ENCODE assay signal across 13 cellular contexts in the genomic region with DNA sequence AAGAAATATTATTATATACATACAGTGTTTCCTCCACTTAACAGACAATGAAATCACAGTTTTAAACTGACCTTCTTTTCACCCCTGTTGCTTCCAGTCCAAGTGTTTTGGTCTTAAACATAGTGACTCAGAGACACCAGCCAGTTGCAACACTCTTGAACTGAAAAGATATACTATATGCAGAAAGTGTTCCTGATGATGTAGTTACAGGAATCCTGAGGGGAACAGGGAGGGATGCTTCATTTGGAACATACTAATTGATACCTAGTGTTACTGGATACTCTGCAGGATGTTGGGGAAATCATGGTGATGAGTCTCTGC.
A peak's percentile ranks its signal among the peaks of the same experiment; 100 is the strongest.
DNase-seq lines count a peak whose midpoint lies in the region; ATAC-seq and TF ChIP-seq lines count a peak whose summit lies in the region.
"Had no signal": no experiment of that assay in that cellular context is flagged by ENCODE, and none has a peak within 500 bp of the region (broad histone marks: within the 10 kb centered on the region; RNA-seq: fewer than 3 reads in every experiment).

No MANE protein-coding gene starts in this region.

- H3K9me3 ChIP-seq in mesenchymal stem cell (ENCODE audit: control insufficient read depth, low read length) (peaks cover 36% of the 10 kb centered on the region), psoas muscle (peaks cover 13% of the 10 kb centered on the region)

- no peak overlapping the region for H3K18ac ChIP-seq in mesenchymal stem cell (ENCODE audit: low read depth in 1 of 2, low read length in 2 of 2)

- H2AFZ ChIP-seq in mesenchymal stem cell (ENCODE audit: low read depth, low read length) = no peak overlapping the region

- no peaks in the 10 kb centered on the region for H3K27me3 Mint-ChIP-seq in activated CD4-positive, alpha-beta memory T cell treated with anti-CD3 and anti-CD28 coated beads, Interleukin-2, amount 10 ng/mL, durations not matched to agents 7 days and 5 days

- H3K27ac ChIP-seq in mesenchymal stem cell (ENCODE audit: low read length, poor library complexity, severe bottlenecking) = no peak overlapping the region
- H3K27ac ChIP-seq in psoas muscle = no peak overlapping the region

- no peak overlapping the region for H2BK5ac ChIP-seq in mesenchymal stem cell (ENCODE audit: low read depth, low read length, poor library complexity, severe bottlenecking)

- H3K14ac ChIP-seq in mesenchymal stem cell (ENCODE audit: low read length in 2 of 2) = no peak overlapping the region

- peak; percentile 80 for DNase-seq in Caki2 (ENCODE audit: low read depth)
- DNase-seq in LHCN-M2 (ENCODE audit: low read depth) = peak; percentile 65
- DNase-seq in choroid plexus epithelial cell (ENCODE audit: low read depth) = peak; percentile 95
- DNase-seq in mesenchymal stem cell = peak; percentile 85
- no peak for DNase-seq in activated CD4-positive, alpha-beta memory T cell treated with anti-CD3 and anti-CD28 coated beads, Interleukin-2, amount 10 ng/mL, durations not matched to agents 7 days and 5 days
- DNase-seq in psoas muscle = no peak
- no peak for DNase-seq in activated effector memory CD4-positive, alpha-beta T cell treated with Interleukin-2 at 50 U/mL for 16 hours
- no peak for DNase-seq in GM19240 (ENCODE audit: insufficient read length, low spot score)
- DNase-seq: activated CD8-positive, alpha-beta T cell treated with anti-CD3 and anti-CD28 coated beads, Interleukin-2, amount 10 ng/mL, durations not matched to agents 7 days and 5 days; activated naive CD8-positive, alpha-beta T cell treated with anti-CD3 and anti-CD28 coated beads for 36 hours; Kasumi-1; NCI-H524; sigmoid colon had no signal

- in situ Hi-C loops in Caki2 (cut with HindIII; ENCODE audit: low pct_unique_long_range_greater_than_20kb, low sequenced_read_pairs) = no loop called here

- intact Hi-C loops in psoas muscle (cut with DNase I) = no loop called here

- H3K4me1 Mint-ChIP-seq in activated CD4-positive, alpha-beta memory T cell treated with anti-CD3 and anti-CD28 coated beads, Interleukin-2, amount 10 ng/mL, durations not matched to agents 7 days and 5 days = no peaks in the 10 kb centered on the region
- H3K4me1 Mint-ChIP-seq: activated naive CD8-positive, alpha-beta T cell treated with anti-CD3 and anti-CD28 coated beads for 36 hours had no signal

- H3K9me3 Mint-ChIP-seq in activated CD4-positive, alpha-beta memory T cell treated with anti-CD3 and anti-CD28 coated beads, Interleukin-2, amount 10 ng/mL, durations not matched to agents 7 days and 5 days = peaks cover 9% of the 10 kb centered on the region

- no peak overlapping the region for H3K4me2 ChIP-seq in mesenchymal stem cell (ENCODE audit: low read length, poor library complexity, severe bottlenecking)

- no peak overlapping the region for H2BK15ac ChIP-seq in mesenchymal stem cell (ENCODE audit: low read depth, poor library complexity, severe bottlenecking)

- H3K27me3 ChIP-seq in mesenchymal stem cell (ENCODE audit: control insufficient read depth in 1 of 2, insufficient read depth in 1 of 2, low read length in 2 of 2) (no peaks in the 10 kb centered on the region), psoas muscle (ENCODE audit: insufficient read depth in 3 of 3, low read length in 2 of 3) (no peaks in the 10 kb centered on the region)
- H3K27me3 ChIP-seq: sigmoid colon had no signal

- no peak overlapping the region for H3K4ac ChIP-seq in mesenchymal stem cell (ENCODE audit: low read depth in 1 of 2, low read length in 2 of 2)

- H3K4me3 ChIP-seq in choroid plexus epithelial cell (ENCODE audit: low read depth, low read length) (no peak overlapping the region), mesenchymal stem cell (ENCODE audit: insufficient read depth in 1 of 2, low read depth in 1 of 2, low read length in 2 of 2) (no peak overlapping the region), psoas muscle (no peak overlapping the region)
- H3K4me3 ChIP-seq: sigmoid colon had no signal

- no peaks in the 10 kb centered on the region for H3K79me1 ChIP-seq in mesenchymal stem cell (replicated peaks; ENCODE audit: low read length, poor library complexity, severe bottlenecking)

- H3K23ac ChIP-seq in mesenchymal stem cell (ENCODE audit: low read length in 2 of 2) = no peak overlapping the region

- H3K27ac Mint-ChIP-seq in activated CD4-positive, alpha-beta memory T cell treated with anti-CD3 and anti-CD28 coated beads, Interleukin-2, amount 10 ng/mL, durations not matched to agents 7 days and 5 days = no peak overlapping the region
- H3K27ac Mint-ChIP-seq: activated CD8-positive, alpha-beta T cell treated with anti-CD3 and anti-CD28 coated beads, Interleukin-2, amount 10 ng/mL, durations not matched to agents 7 days and 5 days; activated naive CD8-positive, alpha-beta T cell treated with anti-CD3 and anti-CD28 coated beads for 36 hours had no signal

- no peak for ATAC-seq in psoas muscle
- ATAC-seq: activated CD8-positive, alpha-beta T cell treated with anti-CD3 and anti-CD28 coated beads, Interleukin-2, amount 10 ng/mL, durations not matched to agents 7 days and 5 days had no signal

- H3K36me3 Mint-ChIP-seq in activated CD4-positive, alpha-beta memory T cell treated with anti-CD3 and anti-CD28 coated beads, Interleukin-2, amount 10 ng/mL, durations not matched to agents 7 days and 5 days (ENCODE audit: low read depth) = no peaks in the 10 kb centered on the region
- H3K36me3 Mint-ChIP-seq: activated naive CD8-positive, alpha-beta T cell treated with anti-CD3 and anti-CD28 coated beads for 36 hours had no signal

- no peak overlapping the region for H2BK12ac ChIP-seq in mesenchymal stem cell (ENCODE audit: low read length in 2 of 2)

- no peak overlapping the region for H2BK120ac ChIP-seq in mesenchymal stem cell (ENCODE audit: low read depth, low read length)

- H2AK5ac ChIP-seq in mesenchymal stem cell (ENCODE audit: low read length, severe bottlenecking) = no peak overlapping the region

- CTCF ChIA-PET in activated CD4-positive, alpha-beta memory T cell treated with anti-CD3 and anti-CD28 coated beads, Interleukin-2, amount 10 ng/mL, durations not matched to agents 7 days and 5 days (lab: Charles Lee) = no interaction called here

- H3K4me1 ChIP-seq in mesenchymal stem cell (ENCODE audit: control insufficient read depth, insufficient read depth, low read depth, low read length) (no peaks in the 10 kb centered on the region), psoas muscle (no peaks in the 10 kb centered on the region)

- TF ChIP-seq CTCF in choroid plexus epithelial cell (conservative IDR thresholded peaks at IDR 0.05; ENCODE audit: low read depth, low read length) (no peak), psoas muscle (IDR thresholded peaks at IDR 0.05) (no peak)

- no peak overlapping the region for H4K91ac ChIP-seq in mesenchymal stem cell (ENCODE audit: low read length)

- no peak overlapping the region for H4K8ac ChIP-seq in mesenchymal stem cell (ENCODE audit: low read length)

- POLR2A ChIA-PET in activated CD4-positive, alpha-beta memory T cell treated with anti-CD3 and anti-CD28 coated beads, Interleukin-2, amount 10 ng/mL, durations not matched to agents 7 days and 5 days (lab: Charles Lee) = no interaction called here

- peak overlapping the region; percentile 71 for H3K9ac ChIP-seq in mesenchymal stem cell (ENCODE audit: low read length)

- H3K36me3 ChIP-seq in mesenchymal stem cell (ENCODE audit: control insufficient read depth in 1 of 2, insufficient read depth in 2 of 2, low read depth in 1 of 2, low read length in 2 of 2) (no peaks in the 10 kb centered on the region), psoas muscle (ENCODE audit: insufficient read depth in 1 of 2, low read depth in 1 of 2) (no peaks in the 10 kb centered on the region)
- H3K36me3 ChIP-seq: sigmoid colon had no signal

- H3K4me3 Mint-ChIP-seq in activated CD4-positive, alpha-beta memory T cell treated with anti-CD3 and anti-CD28 coated beads, Interleukin-2, amount 10 ng/mL, durations not matched to agents 7 days and 5 days = no peak overlapping the region
- H3K4me3 Mint-ChIP-seq: activated CD8-positive, alpha-beta T cell treated with anti-CD3 and anti-CD28 coated beads, Interleukin-2, amount 10 ng/mL, durations not matched to agents 7 days and 5 days; activated naive CD8-positive, alpha-beta T cell treated with anti-CD3 and anti-CD28 coated beads for 36 hours had no signal

Comparison
In these comparisons a context has a peak if more than half of its experiments do, and no peak if none do; other contexts are left out.
1. DNase-seq: peak in Caki2 (single experiment), LHCN-M2 (single experiment), choroid plexus epithelial cell (single experiment) and mesenchymal stem cell (single experiment); none in activated CD4-positive, alpha-beta memory T cell treated with anti-CD3 and anti-CD28 coated beads, Interleukin-2, amount 10 ng/mL, durations not matched to agents 7 days and 5 days (single experiment), psoas muscle (0 of 2), activated effector memory CD4-positive, alpha-beta T cell treated with Interleukin-2 at 50 U/mL for 16 hours (single experiment) and GM19240 (single experiment).